2 cellular contexts compared by ENCODE assay signal in genomic region chr11:61754534-61755482, GRCh38.
A peak's percentile ranks its signal among the peaks of the same experiment; 100 is the strongest.
TF ChIP-seq lines count a peak whose summit lies in the region.

No MANE protein-coding gene starts in this region.

TF ChIP-seq in K562, 482 proteins besides CTCF, POLR2A, EP300 and RAD21 (continues in another document):
- TF ChIP-seq ZNF583 (CRISPR knock-in tag; IDR thresholded peaks at IDR 0.05) (no peak), SMARCA4 (IDR thresholded peaks at IDR 0.05) (peak; percentile 34; the same call in 1 of the 2 replicates), ZNF592 (IDR thresholded peaks at IDR 0.05) (peak; percentile 75), MIER1 (IDR thresholded peaks at IDR 0.05; ENCODE audit: low read depth) (no peak), IRF9 (tag; IDR thresholded peaks at IDR 0.05) (no peak), ATF7 (IDR thresholded peaks at IDR 0.05) (peak; percentile 44; the same call in 1 of the 2 replicates), ZNF274 (IDR thresholded peaks at IDR 0.05; ENCODE audit: borderline replicate concordance, low read depth, low read length) (no peak), BCLAF1 (IDR thresholded peaks at IDR 0.05; ENCODE audit: borderline replicate concordance in 1 of 2, control insufficient read depth in 1 of 2, low read depth in 2 of 2, low read length in 1 of 2) (no peak), ZNF740 (CRISPR knock-in tag; IDR thresholded peaks at IDR 0.05) (no peak), ZNF740 (tag; IDR thresholded peaks at IDR 0.05) (0 out of 4 replicates have a peak, but pooled peaks of 1 of the 2 experiments have one; percentile 25), HLTF (IDR thresholded peaks at IDR 0.05) (no peak), ZNF518B (CRISPR knock-in tag; IDR thresholded peaks at IDR 0.05) (no peak)

TF ChIP-seq in WTC11, 78 proteins besides CTCF, POLR2A, EP300 and RAD21:
- TF ChIP-seq FOXJ3 (CRISPR knock-in tag; IDR thresholded peaks at IDR 0.05; ENCODE audit: borderline replicate concordance): no peak
- TF ChIP-seq FOXP4 (CRISPR knock-in tag; IDR thresholded peaks at IDR 0.05): no peak
- TF ChIP-seq ATF2 (CRISPR knock-in tag; IDR thresholded peaks at IDR 0.05; ENCODE audit: borderline replicate concordance, low read depth): no peak
- TF ChIP-seq GABPB1 (CRISPR knock-in tag; IDR thresholded peaks at IDR 0.05): no peak
- TF ChIP-seq NFATC4 (CRISPR knock-in tag; IDR thresholded peaks at IDR 0.05): no peak
- TF ChIP-seq ZBTB21 (CRISPR knock-in tag; IDR thresholded peaks at IDR 0.05; ENCODE audit: borderline replicate concordance): no peak
